Comparison of ENCODE assay signal across 1 cellular context in the genomic region with DNA sequence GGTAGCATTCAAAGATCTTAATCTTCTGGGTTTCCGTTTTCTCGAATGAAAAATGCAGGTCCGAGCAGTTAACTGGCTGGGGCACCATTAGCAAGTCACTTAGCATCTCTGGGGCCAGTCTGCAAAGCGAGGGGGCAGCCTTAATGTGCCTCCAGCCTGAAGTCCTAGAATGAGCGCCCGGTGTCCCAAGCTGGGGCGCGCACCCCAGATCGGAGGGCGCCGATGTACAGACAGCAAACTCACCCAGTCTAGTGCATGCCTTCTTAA.
TF ChIP-seq lines count a peak whose summit lies in the region.

A gene (minus strand): TSS at position 235 of the 267 bp plus-strand sequence. CDS start 34,833 bp downstream, outside the sequence.

TF ChIP-seq in HEK293, 187 proteins besides CTCF, POLR2A, EP300 and RAD21 (continued from another document):
- TF ChIP-seq ZFP69B (tag by site-specific recombination; IDR thresholded peaks at IDR 0.05): no peak
TF ChIP-seq in HEK293: peak in this region for 2.
